Comparison of ENCODE assay signal across 24 cellular contexts in genomic region chr7:133355822-133356221, GRCh38.
DNase-seq lines count a peak whose midpoint lies in the region; ATAC-seq, FAIRE-seq and TF ChIP-seq lines count a peak whose summit lies in the region.
"Had no signal": no experiment of that assay in that cellular context is flagged by ENCODE, and none has a peak within 500 bp of the region (broad histone marks: within the 10 kb centered on the region; RNA-seq: fewer than 3 reads in every experiment).

No MANE protein-coding gene starts in this region.

- no peak overlapping the region for H3K9ac ChIP-seq in K562 (ENCODE audit: insufficient read depth in 1 of 2, low read depth in 2 of 2, low read length in 2 of 2)
- no peak overlapping the region for H3K9ac ChIP-seq in mesendoderm (ENCODE audit: low read length)
- H3K9ac ChIP-seq: BLaER1 treated with 17β-estradiol and CSF1 and Interleukin-3, amounts not matched to agents 10 nM and 100 nM had no signal

- no peak overlapping the region for H2AK5ac ChIP-seq in mesendoderm (ENCODE audit: low read length)

- H3K4me1 ChIP-seq in K562 (replicated peaks in 1 of 2; ENCODE audit: control insufficient read depth in 2 of 2, insufficient read depth in 2 of 2, low read length in 2 of 2) (peaks cover 0 to 15% of the 10 kb centered on the region in 2 experiments; a peak in 3 of 5 replicates), mesendoderm (ENCODE audit: control insufficient read depth, low read depth, low read length) (peaks cover 7% of the 10 kb centered on the region)
- H3K4me1 ChIP-seq: BE2C had no signal

- H3K18ac ChIP-seq in mesendoderm (ENCODE audit: low read length), result peak overlapping the region; percentile 80

- no peak overlapping the region for H3K4ac ChIP-seq in mesendoderm (ENCODE audit: low read depth, low read length)

- DNase-seq in HFFc6 (no peak), K562 (ENCODE audit: extremely low read depth in 1 of 4, low spot score in 3 of 4) (no peak), mesendoderm (no peak), substantia nigra (lab: John Stamatoyannopoulos, UW) (no peak), NCI-H187 treated with DMSO at 0.1 percent for 48 hours (lab: John Stamatoyannopoulos, UW) (no peak), WTC11 (ENCODE audit: low spot score) (no peak), SHP77 (lab: John Stamatoyannopoulos, UW) (no peak)
- DNase-seq: 8988T; ACHN; AML-193; BE2C; CD4-positive, alpha-beta T cell; CD8-positive, alpha-beta memory T cell; DMS 273 treated with DMSO at 0.1 percent for 48 hours; DMS79; GDM1; H7 had no signal

- no peaks in the 10 kb centered on the region for H3K27me3 ChIP-seq in K562 (ENCODE audit: control insufficient read depth in 2 of 2, insufficient read depth in 2 of 2, low read length in 2 of 2)
- no peaks in the 10 kb centered on the region for H3K27me3 ChIP-seq in mesendoderm (ENCODE audit: insufficient read depth, low read length, poor library complexity)
- H3K27me3 ChIP-seq: BE2C; BLaER1 treated with 17β-estradiol and CSF1 and Interleukin-3, amounts not matched to agents 10 nM and 100 nM had no signal

- H3K79me2 ChIP-seq in K562 (ENCODE audit: control insufficient read depth, insufficient read depth, low read length) (peaks cover 9% of the 10 kb centered on the region; the same call in 1 of the 3 replicates), mesendoderm (ENCODE audit: control insufficient read depth, insufficient read depth, low read length) (no peaks in the 10 kb centered on the region)

- H3K4me3 ChIP-seq in K562 (no peak overlapping the region), mesendoderm (ENCODE audit: low read length) (no peak overlapping the region)
- H3K4me3 ChIP-seq: A549; BLaER1 treated with 17β-estradiol and CSF1 and Interleukin-3, amounts not matched to agents 10 nM and 100 nM; GM12878 had no signal

- no peaks in the 10 kb centered on the region for H4K20me1 ChIP-seq in K562 (replicated peaks; ENCODE audit: control insufficient read depth, insufficient read depth, low read length)

- H3K4me3 Mint-ChIP-seq in HFFc6 (no peak overlapping the region), WTC11 (no peak overlapping the region)
- H3K4me3 Mint-ChIP-seq: CD14-positive monocyte; CD4-positive, alpha-beta T cell; CD8-positive, alpha-beta memory T cell had no signal

- POLR2A ChIA-PET in K562 (lab: Yijun Ruan, JAX) (interaction anchor here (1.2 to 1.3 kb wide), 2 partner anchors 13 to 22 kb away, joined by 3 to 4 read pairs; no protein-coding TSS in a partner anchor), WTC11 (lab: Charles Lee) (no interaction called here)

- H4K8ac ChIP-seq in mesendoderm (ENCODE audit: low read depth, low read length), result no peak overlapping the region

- no peak for FAIRE-seq in K562 (lab: Jason Lieb, UNC)
- FAIRE-seq: A549, D721Med, GM12878, GM18507, H1 had no signal

- intact Hi-C loops in K562 (cut with micrococcal nuclease), result no loop called here

- H2BK15ac ChIP-seq in mesendoderm (replicated peaks; ENCODE audit: low read depth), result peak overlapping the region; percentile 85

- H3K27me3 Mint-ChIP-seq in HFFc6 (ENCODE audit: insufficient read depth) (no peaks in the 10 kb centered on the region; the same call in none of the 2 replicates), WTC11 (ENCODE audit: low read depth) (no peaks in the 10 kb centered on the region)
- H3K27me3 Mint-ChIP-seq: CD4-positive, alpha-beta T cell; CD8-positive, alpha-beta memory T cell had no signal

- H3K9me3 ChIP-seq in K562 (replicated peaks; ENCODE audit: control insufficient read depth, insufficient read depth, low read depth, low read length), result 0 out of 2 replicates have a peak, but pooled peaks cover 2% of the 10 kb centered on the region

- no peak overlapping the region for H3K4me2 ChIP-seq in K562 (ENCODE audit: insufficient read depth, low read length)
- H3K4me2 ChIP-seq in mesendoderm (ENCODE audit: low read length), result no peak overlapping the region
- H3K4me2 ChIP-seq: A549 had no signal

- in situ Hi-C loops in K562 (cut with MboI), result no loop called here

- no peak for TF ChIP-seq EP300 in K562 (IDR thresholded peaks at IDR 0.05; ENCODE audit: low read length)

- H3K79me1 ChIP-seq in mesendoderm (ENCODE audit: low read length), result peaks cover 2% of the 10 kb centered on the region

- 73% methylated on average over 3 of the region's 3 CpGs for WGBS in K562 (ENCODE audit: insufficient coverage, low coverage, missing lambda C conversion rate)
- WGBS in mesendoderm (ENCODE audit: extremely low coverage, insufficient coverage, low lambda C conversion rate), result 100% methylated on average over 1 of the region's 3 CpGs

- no peaks in the 10 kb centered on the region for H3K9me1 ChIP-seq in K562 (ENCODE audit: control insufficient read depth, insufficient read depth, low read length)

- BruUV-seq in K562 (replicated peaks; lab: Mats Ljungman, UMichigan), result no TSS peak

- H3K56ac ChIP-seq in mesendoderm (ENCODE audit: low read length), result no peak overlapping the region

- TF ChIP-seq POLR2A in K562 (conservative IDR thresholded peaks at IDR 0.05), result no peak

- ATAC-seq in K562 (no peak), WTC11 (no peak)
- ATAC-seq: A549, GM12878 had no signal

- H3K36me3 ChIP-seq in K562 (ENCODE audit: control insufficient read depth, insufficient read depth, low read length) (peaks cover 3% of the 10 kb centered on the region; the same call in 1 of the 3 replicates), mesendoderm (ENCODE audit: control insufficient read depth, insufficient read depth, low read length) (no peaks in the 10 kb centered on the region)
- H3K36me3 ChIP-seq: BE2C had no signal

- H3K23ac ChIP-seq in mesendoderm (ENCODE audit: low read length), result no peak overlapping the region

- peaks cover 55% of the 10 kb centered on the region for H3K4me1 Mint-ChIP-seq in HFFc6 (ENCODE audit: low read depth)
- H3K4me1 Mint-ChIP-seq in WTC11, result peaks cover 51% of the 10 kb centered on the region
- H3K4me1 Mint-ChIP-seq: CD14-positive monocyte had no signal

- no peak for TF ChIP-seq RAD21 in K562 (CRISPR knock-in tag; conservative IDR thresholded peaks at IDR 0.05 in 1 of 2, IDR thresholded peaks at IDR 0.05 in 1 of 2)

- no peak overlapping the region for H2AFZ ChIP-seq in K562 (ENCODE audit: low read depth, low read length)

- H3K36me3 Mint-ChIP-seq in HFFc6 (ENCODE audit: low read depth) (peaks cover 47% of the 10 kb centered on the region), WTC11 (peaks cover 32% of the 10 kb centered on the region)

- no peak overlapping the region for H3K27ac ChIP-seq in K562 (ENCODE audit: extremely low read depth, low read depth, low read length)
- H3K27ac ChIP-seq in mesendoderm (ENCODE audit: low read depth, low read length), result no peak overlapping the region
- no peak overlapping the region for H3K27ac ChIP-seq in substantia nigra (ENCODE audit: low read depth, low read length, poor library complexity, severe bottlenecking)
- H3K27ac ChIP-seq: A549; BLaER1 treated with 17β-estradiol and CSF1 and Interleukin-3, amounts not matched to agents 10 nM and 100 nM had no signal

- no peak overlapping the region for H4K5ac ChIP-seq in mesendoderm (ENCODE audit: low read length)

- no peak overlapping the region for H2BK5ac ChIP-seq in mesendoderm (ENCODE audit: low read length)

- CTCF ChIA-PET in K562 (lab: Yijun Ruan, JAX; ENCODE audit: low intra/inter-chr PET ratio), result no interaction called here
- CTCF ChIA-PET in WTC11 (lab: Charles Lee), result no interaction called here

- H2BK120ac ChIP-seq in mesendoderm (ENCODE audit: low read depth, low read length), result no peak overlapping the region

- TF ChIP-seq CTCF in HFFc6 (IDR thresholded peaks at IDR 0.05), result no peak
- TF ChIP-seq CTCF in K562 (IDR thresholded peaks at IDR 0.05 in 2 of 3, conservative IDR thresholded peaks at IDR 0.05 in 1 of 3; ENCODE audit: insufficient read depth in 2 of 3, low read depth in 1 of 3, low read length in 3 of 3), result no peak
- TF ChIP-seq CTCF in WTC11 (IDR thresholded peaks at IDR 0.05), result no peak

- H3K27ac Mint-ChIP-seq in HFFc6 (peak overlapping the region; percentile 84; the same call in 1 of the 2 replicates), WTC11 (no peak overlapping the region)
- H3K27ac Mint-ChIP-seq: CD4-positive, alpha-beta T cell; CD8-positive, alpha-beta memory T cell had no signal

- H3K9me3 Mint-ChIP-seq in HFFc6 (peaks cover 11% of the 10 kb centered on the region), WTC11 (peaks cover 27% of the 10 kb centered on the region)

TF ChIP-seq in K562, 482 proteins besides CTCF, POLR2A, EP300 and RAD21:
- TF ChIP-seq ZKSCAN8 (CRISPR knock-in tag; IDR thresholded peaks at IDR 0.05) (0 out of 2 replicates have a peak, but pooled peaks have one; percentile 32), DLX4 (CRISPR knock-in tag; IDR thresholded peaks at IDR 0.05) (no peak), NR1H2 (CRISPR knock-in tag; IDR thresholded peaks at IDR 0.05) (no peak), TOE1 (IDR thresholded peaks at IDR 0.05; ENCODE audit: borderline replicate concordance) (no peak), TOE1 (CRISPR knock-in tag; IDR thresholded peaks at IDR 0.05; ENCODE audit: borderline replicate concordance, low read depth) (no peak)

TF ChIP-seq in WTC11, 78 proteins besides CTCF, POLR2A, EP300 and RAD21 (continues in another document):
- TF ChIP-seq TEAD1 (CRISPR knock-in tag; IDR thresholded peaks at IDR 0.05) (no peak), ELF4 (CRISPR knock-in tag; IDR thresholded peaks at IDR 0.05; ENCODE audit: low read depth) (no peak), SOX15 (CRISPR knock-in tag; IDR thresholded peaks at IDR 0.05) (no peak), GTF2I (CRISPR knock-in tag; conservative IDR thresholded peaks at IDR 0.05) (no peak), ZBTB21 (CRISPR knock-in tag; IDR thresholded peaks at IDR 0.05; ENCODE audit: borderline replicate concordance) (no peak)
